Comparison of ENCODE assay signal across 2 cellular contexts in genomic region chr6:5498579-5498899, GRCh38.
TF ChIP-seq lines count a peak whose summit lies in the region.

No MANE protein-coding gene starts in this region.

TF ChIP-seq in IMR-90, 13 proteins besides CTCF, POLR2A, EP300 and RAD21:
- no peak for TF ChIP-seq NFE2L2 (IDR thresholded peaks at IDR 0.05; ENCODE audit: low read depth, low read length)
- TF ChIP-seq MXI1 (IDR thresholded peaks at IDR 0.05; ENCODE audit: borderline replicate concordance, low read depth, low read length) = no peak
- no peak for TF ChIP-seq CHD1 (IDR thresholded peaks at IDR 0.05; ENCODE audit: low read depth, low read length)
- TF ChIP-seq FOS (IDR thresholded peaks at IDR 0.05; ENCODE audit: low read depth, low read length) = no peak
TF ChIP-seq in IMR-90: peak in this region for 0.

TF ChIP-seq in GM23338, 12 proteins besides CTCF, POLR2A, EP300 and RAD21:
- TF ChIP-seq POLR2AphosphoS5 (IDR thresholded peaks at IDR 0.05; ENCODE audit: low read depth) (no peak), REST (IDR thresholded peaks at IDR 0.05; ENCODE audit: unreplicated experiment) (no peak), ZNF331 (CRISPR knock-in tag; IDR thresholded peaks at IDR 0.05; ENCODE audit: low read depth) (no peak), ZNF114 (CRISPR knock-in tag; IDR thresholded peaks at IDR 0.05) (no peak), NANOG (IDR thresholded peaks at IDR 0.05; ENCODE audit: borderline replicate concordance) (no peak), CREB1 (CRISPR knock-in tag; IDR thresholded peaks at IDR 0.05; ENCODE audit: low read depth) (no peak), ZNF462 (CRISPR knock-in tag; IDR thresholded peaks at IDR 0.05) (no peak), ETS1 (IDR thresholded peaks at IDR 0.05) (no peak), JUNB (IDR thresholded peaks at IDR 0.05; ENCODE audit: unreplicated experiment) (no peak), EZH2 (IDR thresholded peaks at IDR 0.05; ENCODE audit: low read depth, unreplicated experiment) (no peak), STAT1 (IDR thresholded peaks at IDR 0.05; ENCODE audit: unreplicated experiment) (no peak), EZH2phosphoT487 (IDR thresholded peaks at IDR 0.05; ENCODE audit: unreplicated experiment) (no peak)
